ENCODE assay signal across 33 cellular contexts in genomic region chr1:14326857-14327256, GRCh38.
"Had no signal": no experiment of that assay in that cellular context is flagged by ENCODE, and none has a peak within 500 bp of the region (broad histone marks: within the 10 kb centered on the region; RNA-seq: fewer than 3 reads in every experiment).

No MANE protein-coding gene starts in this region.

- DNase-seq: activated effector memory CD4-positive, alpha-beta T cell treated with anti-CD3 and anti-CD28 coated beads, Interleukin-2, amount 50 U/mL, for 16 hours; activated effector memory CD4-positive, alpha-beta T cell treated with Interleukin-2 at 50 U/mL for 16 hours; activated gamma-delta T cell; activated gamma-delta T cell treated with Interleukin-2 at 50 U/mL for 16 hours; activated naive CD4-positive, alpha-beta T cell; activated naive CD4-positive, alpha-beta T cell treated with anti-CD3 and anti-CD28 coated beads for 36 hours; activated naive CD4-positive, alpha-beta T cell treated with anti-CD3 and anti-CD28 coated beads, Interleukin-2, amount 10 ng/mL, durations not matched to agents 7 days and 5 days; activated naive CD4-positive, alpha-beta T cell treated with anti-CD3 and anti-CD28 coated beads, Interleukin-2, amount 50 U/mL, for 16 hours; activated naive CD4-positive, alpha-beta T cell treated with Interleukin-2 at 50 U/mL for 16 hours; activated naive CD8-positive, alpha-beta T cell treated with anti-CD3 and anti-CD28 coated beads for 36 hours; activated naive CD8-positive, alpha-beta T cell treated with anti-CD3 and anti-CD28 coated beads, Interleukin-2, amount 10 ng/mL, durations not matched to agents 7 days and 5 days; activated naive CD8-positive, alpha-beta T cell treated with anti-CD3 and anti-CD28 coated beads, Interleukin-2, amount 50 U/mL, for 24 hours; activated T-cell treated with anti-CD3 and anti-CD28 coated beads for 4 hours; activated T-cell treated with anti-CD3 and anti-CD28 coated beads, Interleukin-2, amount 50 U/mL, for 1 hour; activated T-cell treated with anti-CD3 and anti-CD28 coated beads, Interleukin-2, amount 50 U/mL, for 24 hours; activated T-cell treated with anti-CD3 and anti-CD28 coated beads, Interleukin-2, amount 50 U/mL, for 4 hours; activated T-cell treated with anti-CD3 and anti-CD28 coated beads, Interleukin-2, amount 50 U/mL, for 48 hours; activated T-cell treated with anti-CD3 and anti-CD28 coated beads, Interleukin-2, amount 50 U/mL, for 72 hours; adrenal gland; amniotic stem cell; amygdala; anterior cingulate cortex; aorta; body of pancreas; brain microvascular endothelial cell; caudate nucleus; central memory CD4-positive, alpha-beta T cell; cerebellar nuclear complex had no signal

- H3K27me3 ChIP-seq: adrenal gland, ascending aorta, body of pancreas, brain microvascular endothelial cell, breast epithelium, cardiac muscle cell had no signal

- H3K9me3 ChIP-seq: adrenal gland, ascending aorta, body of pancreas had no signal

- H3K27ac ChIP-seq: adrenal gland, ascending aorta, body of pancreas, brain microvascular endothelial cell, cardiac muscle cell had no signal

- H3K4me3 ChIP-seq: adrenal gland, ascending aorta, body of pancreas, breast epithelium, cardiac muscle cell had no signal

- H3K4me1 ChIP-seq: adrenal gland, ascending aorta, body of pancreas, breast epithelium had no signal

- H3K36me3 ChIP-seq: adrenal gland, ascending aorta, brain microvascular endothelial cell, breast epithelium, cardiac muscle cell had no signal

- ATAC-seq: activated naive CD4-positive, alpha-beta T cell treated with anti-CD3 and anti-CD28 coated beads, Interleukin-2, amount 50 U/mL, for 72 hours; activated naive CD8-positive, alpha-beta T cell treated with anti-CD3 and anti-CD28 coated beads, Interleukin-2, amount 50 U/mL, for 24 hours; activated T-cell treated with anti-CD3 and anti-CD28 coated beads, Interleukin-2, amount 50 U/mL, for 4 hours; activated T-cell treated with anti-CD3 and anti-CD28 coated beads, Interleukin-2, amount 50 U/mL, for 72 hours; activated T-helper 17 cell treated with anti-CD3 and anti-CD28 coated beads, Interleukin-2, amount 50 U/mL, for 72 hours; body of pancreas had no signal
